ENCODE assay signal across 11 cellular contexts in the genomic region with DNA sequence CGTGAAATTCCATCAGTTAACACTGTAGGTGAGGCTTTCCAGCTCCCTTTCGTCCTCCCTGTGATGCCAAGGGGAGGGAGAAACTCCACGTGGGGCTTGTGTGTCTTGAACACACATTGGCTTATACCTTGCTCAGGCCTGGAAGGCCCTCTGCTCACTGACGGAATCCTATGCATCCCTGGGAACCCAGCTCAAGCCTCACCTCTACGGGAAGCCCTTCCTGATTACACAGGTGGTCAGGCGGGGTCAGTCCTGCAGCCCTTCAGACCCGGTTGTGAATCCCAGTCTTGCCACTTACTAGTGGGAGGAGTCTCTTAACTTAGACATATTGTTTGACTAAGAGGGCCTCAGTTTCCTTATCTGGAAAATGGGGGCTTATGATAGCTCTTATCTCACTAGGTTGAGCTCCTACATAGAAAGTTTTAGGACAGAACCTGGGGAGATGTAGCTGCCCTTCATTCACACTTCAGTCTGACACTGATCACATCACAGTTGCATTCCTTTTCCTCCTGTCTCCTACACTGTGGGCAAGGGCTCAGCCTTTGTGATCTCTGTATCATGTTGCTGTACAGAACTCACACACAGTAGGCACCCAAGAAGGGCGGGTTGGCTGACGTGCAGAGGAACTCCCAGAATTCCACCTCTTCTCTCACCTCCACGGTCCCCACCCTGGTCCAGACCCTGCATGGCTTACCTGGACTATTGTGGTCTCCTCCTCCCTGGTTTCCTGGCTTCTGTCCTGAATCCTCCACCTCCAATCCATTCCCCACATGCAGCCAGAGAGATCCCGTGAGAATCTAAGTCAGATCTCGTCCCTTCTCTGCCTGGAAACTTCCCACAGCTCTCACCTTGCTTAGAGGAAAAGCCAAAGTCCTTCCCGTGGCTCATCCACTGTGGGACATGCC.
DNase-seq lines count a peak whose midpoint lies in the region; ATAC-seq, FAIRE-seq and TF ChIP-seq lines count a peak whose summit lies in the region.
"Had no signal": no experiment of that assay in that cellular context is flagged by ENCODE, and none has a peak within 500 bp of the region (broad histone marks: within the 10 kb centered on the region; RNA-seq: fewer than 3 reads in every experiment).

No MANE protein-coding gene starts in this region.

- H4K8ac ChIP-seq in H9 (replicated peaks; ENCODE audit: insufficient read length, low read depth, low read length), result no peak overlapping the region

- H3K4me3 ChIP-seq in astrocyte (ENCODE audit: insufficient read depth, low read depth, low read length) (peak overlapping the region; percentile 22), hepatocyte (no peak overlapping the region), skin epidermis (peak overlapping the region; percentile 10 to 30 (median 18)), OCI-LY7 (ENCODE audit: low read depth, low read length, poor library complexity, severe bottlenecking) (no peak overlapping the region)

- no peak overlapping the region for H3K4me2 ChIP-seq in H9 (ENCODE audit: insufficient read depth, insufficient read length, low read length)
- peak overlapping the region; percentile 76 for H3K4me2 ChIP-seq in astrocyte (ENCODE audit: low read length)
- H3K4me2 ChIP-seq in hepatocyte, result peak overlapping the region; percentile 64
- H3K4me2 ChIP-seq in OCI-LY7 (ENCODE audit: low read length), result no peak overlapping the region

- H2BK20ac ChIP-seq in H9 (ENCODE audit: low read depth, low read length, poor library complexity, severe bottlenecking), result no peak overlapping the region

- no peak overlapping the region for H3K18ac ChIP-seq in H9 (ENCODE audit: insufficient read length, low read depth, low read length)

- no peak overlapping the region for H3K23ac ChIP-seq in H9 (ENCODE audit: insufficient read length, low read depth, low read length)

- FAIRE-seq in astrocyte (lab: Jason Lieb, UNC), result no peak
- FAIRE-seq: colon had no signal

- CTCF ChIA-PET in OCI-LY7 (lab: Charles Lee; ENCODE audit: unreplicated experiment), result no interaction called here

- no peak overlapping the region for H2BK5ac ChIP-seq in H9 (ENCODE audit: insufficient read length, low read length)

- WGBS in H9 (ENCODE audit: extremely low coverage, insufficient read length, low lambda C conversion rate), result no CpG with 5 or more reads among the region's 13 CpGs
- WGBS in hepatocyte (ENCODE audit: low lambda C conversion rate, missing lambda C conversion rate), result 74% methylated on average over 13 of the region's 13 CpGs

- intact Hi-C loops in OCI-LY7 (cut with micrococcal nuclease; ENCODE audit: unreplicated experiment), result no loop called here

- H2BK12ac ChIP-seq in H9 (ENCODE audit: insufficient read length, low read depth, low read length), result no peak overlapping the region

- H2BK120ac ChIP-seq in H9 (ENCODE audit: low read depth, low read length, poor library complexity, severe bottlenecking), result no peak overlapping the region

- no TSS peak for BruUV-seq in OCI-LY7 (replicated peaks; lab: Mats Ljungman, UMichigan)

- H3K36me3 ChIP-seq in astrocyte (ENCODE audit: insufficient read depth, low read length) (no peaks in the 10 kb centered on the region), hepatocyte (replicated peaks; ENCODE audit: insufficient read depth, low read depth) (no peaks in the 10 kb centered on the region), OCI-LY7 (ENCODE audit: insufficient read depth, low read length) (no peaks in the 10 kb centered on the region)

- H4K5ac ChIP-seq in H9 (ENCODE audit: insufficient read length, low read depth, low read length), result no peak overlapping the region

- no peaks in the 10 kb centered on the region for H3K23me2 ChIP-seq in H9 (ENCODE audit: insufficient read length, low read depth, low read length, poor library complexity, severe bottlenecking)

- H4K20me1 ChIP-seq in H9 (ENCODE audit: control insufficient read depth, insufficient read depth, insufficient read length) (no peaks in the 10 kb centered on the region), astrocyte (ENCODE audit: insufficient read depth, low read length) (no peaks in the 10 kb centered on the region), hepatocyte (ENCODE audit: insufficient read depth, poor library complexity, severe bottlenecking) (no peaks in the 10 kb centered on the region), OCI-LY7 (ENCODE audit: insufficient read depth, low read length) (no peaks in the 10 kb centered on the region)

- no peaks in the 10 kb centered on the region for H3K9me3 ChIP-seq in H9 (ENCODE audit: control insufficient read depth, low read depth, low read length)
- no peaks in the 10 kb centered on the region for H3K9me3 ChIP-seq in astrocyte (ENCODE audit: insufficient read depth, low read depth, low read length)
- no peaks in the 10 kb centered on the region for H3K9me3 ChIP-seq in hepatocyte (ENCODE audit: low read depth)
- H3K9me3 ChIP-seq in OCI-LY7 (ENCODE audit: low read length), result no peaks in the 10 kb centered on the region

- no peaks in the 10 kb centered on the region; a peak in 1 of 7 replicates for H3K36me3 Mint-ChIP-seq in H9 (ENCODE audit: insufficient read depth in 1 of 3, low read depth in 3 of 3)
- H3K36me3 Mint-ChIP-seq in astrocyte (ENCODE audit: low read depth, unreplicated experiment), result peaks cover 3% of the 10 kb centered on the region

- peak overlapping the region; percentile 17 for H2AK5ac ChIP-seq in H9 (ENCODE audit: insufficient read length, low read length)

- H3K79me1 ChIP-seq in H9 (ENCODE audit: insufficient read depth, low read depth, low read length, poor library complexity, severe bottlenecking), result no peaks in the 10 kb centered on the region

- no peak overlapping the region for H4K91ac ChIP-seq in H9 (ENCODE audit: insufficient read length, low read depth, low read length)

- H3K79me2 ChIP-seq in H9 (ENCODE audit: insufficient read depth, low read length), result no peaks in the 10 kb centered on the region
- no peaks in the 10 kb centered on the region for H3K79me2 ChIP-seq in astrocyte (ENCODE audit: insufficient read depth, low read length)
- H3K79me2 ChIP-seq in hepatocyte, result no peaks in the 10 kb centered on the region
- no peaks in the 10 kb centered on the region for H3K79me2 ChIP-seq in OCI-LY7 (ENCODE audit: insufficient read depth, low read depth, low read length)

- H3T11ph ChIP-seq in H9 (ENCODE audit: low read length), result no peak overlapping the region

- POLR2A ChIA-PET in OCI-LY7 (lab: Charles Lee), result no interaction called here

- H3K9me3 Mint-ChIP-seq in H9, result peaks cover 0 to 7% of the 10 kb centered on the region in 2 experiments; a peak in 1 of 5 replicates
- peaks cover 4% of the 10 kb centered on the region for H3K9me3 Mint-ChIP-seq in astrocyte (ENCODE audit: unreplicated experiment)
- H3K9me3 Mint-ChIP-seq: T-helper 2 cell treated with Interferon-gamma antibody and Interleukin-4, amounts not matched to agents 5 μg/mL and 100 μg/mL, for 36 hours had no signal

- H3K4me3 Mint-ChIP-seq in H9, result no peak overlapping the region
- H3K4me3 Mint-ChIP-seq in astrocyte (ENCODE audit: unreplicated experiment), result no peak overlapping the region
- H3K4me3 Mint-ChIP-seq: T-helper 2 cell treated with Interferon-gamma antibody and Interleukin-4, amounts not matched to agents 5 μg/mL and 100 μg/mL, for 36 hours had no signal

- H3K27ac Mint-ChIP-seq in H9 (peak overlapping the region in 2 of 3 experiments; percentile 76 to 94; a peak in 4 of 7 replicates), astrocyte (ENCODE audit: unreplicated experiment) (peak overlapping the region; percentile 79)
- H3K27ac Mint-ChIP-seq: T-helper 2 cell treated with Interferon-gamma antibody and Interleukin-4, amounts not matched to agents 5 μg/mL and 100 μg/mL, for 36 hours had no signal

- H3K4me1 Mint-ChIP-seq in H9 (peaks cover 18 to 23% of the 10 kb centered on the region in 2 experiments), astrocyte (ENCODE audit: low read depth, unreplicated experiment) (peaks cover 14% of the 10 kb centered on the region)

- H2BK15ac ChIP-seq in H9 (ENCODE audit: low read depth, low read length), result no peak overlapping the region

- H3K9me2 ChIP-seq in hepatocyte (replicated peaks; ENCODE audit: insufficient read depth), result no peaks in the 10 kb centered on the region
- no peaks in the 10 kb centered on the region for H3K9me2 ChIP-seq in OCI-LY7 (ENCODE audit: insufficient read depth, low read length)

- H3K9ac ChIP-seq in H9 (ENCODE audit: extremely low read depth, insufficient read length, low read length) (no peak overlapping the region), astrocyte (ENCODE audit: low read length) (peak overlapping the region; percentile 78)

- no peak for TF ChIP-seq CTCF in H9 (conservative IDR thresholded peaks at IDR 0.05)
- TF ChIP-seq CTCF in astrocyte (IDR thresholded peaks at IDR 0.05; ENCODE audit: insufficient read depth, low read depth, low read length), result no peak
- TF ChIP-seq CTCF in hepatocyte (IDR thresholded peaks at IDR 0.05; ENCODE audit: poor library complexity), result no peak
- TF ChIP-seq CTCF in OCI-LY7 (conservative IDR thresholded peaks at IDR 0.05; ENCODE audit: low read length), result no peak

- peaks cover 2% of the 10 kb centered on the region for H3K27me3 Mint-ChIP-seq in H9 (ENCODE audit: low read depth)
- peaks cover 9% of the 10 kb centered on the region for H3K27me3 Mint-ChIP-seq in astrocyte (ENCODE audit: low read depth, unreplicated experiment)

- H3K56ac ChIP-seq in H9 (ENCODE audit: insufficient read length, low read depth, low read length), result no peak overlapping the region

- ATAC-seq in GM18520 (IDR thresholded peaks at IDR 0.05; ENCODE audit: unreplicated experiment), result no peak

- no peak for DNase-seq in H9
- DNase-seq in astrocyte (ENCODE audit: low read depth), result no peak
- no peak for DNase-seq in hepatocyte (ENCODE audit: low spot score)
- no peak for DNase-seq in GM19240 (ENCODE audit: insufficient read length, low spot score)
- no peak for DNase-seq in OCI-LY7 (ENCODE audit: low spot score)
- no peak for DNase-seq in DMS79 (lab: John Stamatoyannopoulos, UW)
- DNase-seq: NCI-H82 had no signal

- H3K27me3 ChIP-seq in H9 (ENCODE audit: insufficient read depth, low read length), result no peaks in the 10 kb centered on the region
- no peaks in the 10 kb centered on the region for H3K27me3 ChIP-seq in astrocyte (ENCODE audit: insufficient read depth, low read length)
- no peaks in the 10 kb centered on the region for H3K27me3 ChIP-seq in hepatocyte

- H3K27ac ChIP-seq in H9 (ENCODE audit: insufficient read length, low read depth, low read length) (no peak overlapping the region), astrocyte (ENCODE audit: low read depth, low read length) (peak overlapping the region; percentile 86), hepatocyte (peak overlapping the region; percentile 87), skin epidermis (peak overlapping the region in 20 of 21 experiments; percentile 64 to 93 (median 87)), OCI-LY7 (ENCODE audit: low read depth, low read length, poor library complexity, severe bottlenecking) (no peak overlapping the region)

- H2AFZ ChIP-seq in H9 (ENCODE audit: low read length), result no peak overlapping the region
- peak overlapping the region; percentile 40 for H2AFZ ChIP-seq in astrocyte (ENCODE audit: low read depth, low read length)
- no peak overlapping the region for H2AFZ ChIP-seq in hepatocyte
- no peak overlapping the region for H2AFZ ChIP-seq in OCI-LY7 (ENCODE audit: low read length)

- H3K14ac ChIP-seq in H9 (ENCODE audit: insufficient read depth, low read length), result peak overlapping the region; percentile 55; the same call in 1 of the 2 replicates

- H3K4ac ChIP-seq in H9 (ENCODE audit: low read depth, low read length), result no peak overlapping the region

- H3K4me1 ChIP-seq in H9 (ENCODE audit: insufficient read depth, low read length) (no peaks in the 10 kb centered on the region), astrocyte (ENCODE audit: insufficient read depth, low read length) (peaks cover 20% of the 10 kb centered on the region), hepatocyte (ENCODE audit: insufficient read depth) (peaks cover 19% of the 10 kb centered on the region), OCI-LY7 (ENCODE audit: insufficient read depth, low read length, poor library complexity, severe bottlenecking) (no peaks in the 10 kb centered on the region)

Comparison
In these comparisons a context has a peak if more than half of its experiments do, and no peak if none do; other contexts are left out.
1. H3K27ac ChIP-seq: peak in astrocyte (single experiment), hepatocyte (single experiment) and skin epidermis (20 of 21); none in H9 (single experiment) and OCI-LY7 (single experiment).
2. H3K4me2 ChIP-seq: peak in astrocyte (single experiment) and hepatocyte (single experiment); none in H9 (single experiment) and OCI-LY7 (single experiment).
3. H3K4me3 ChIP-seq: peak in astrocyte (single experiment) and skin epidermis (7 of 7); none in hepatocyte (single experiment) and OCI-LY7 (single experiment).